In genomic region chr1:205301220-205301821, GRCh38 we compare ENCODE assay signal across 1 cellular context.
TF ChIP-seq lines count a peak whose summit lies in the region.

No MANE protein-coding gene starts in this region.

TF ChIP-seq in HepG2, 621 proteins besides CTCF, POLR2A, EP300 and RAD21 (continued from another document and continues in another):
- TF ChIP-seq PAXIP1 (CRISPR knock-in tag; conservative IDR thresholded peaks at IDR 0.05) (peak; percentile 80), ZNF121 (CRISPR knock-in tag; IDR thresholded peaks at IDR 0.05) (0 out of 2 replicates have a peak, but pooled peaks have one; percentile 45), RARG (CRISPR knock-in tag; IDR thresholded peaks at IDR 0.05; ENCODE audit: low read depth) (no peak), ZNF841 (CRISPR knock-in tag; IDR thresholded peaks at IDR 0.05; ENCODE audit: borderline replicate concordance) (no peak), ZNF879 (CRISPR knock-in tag; IDR thresholded peaks at IDR 0.05) (no peak), ZNF552 (CRISPR knock-in tag; IDR thresholded peaks at IDR 0.05; ENCODE audit: borderline replicate concordance) (peak; percentile 62; the same call in 1 of the 2 replicates), MAFK (conservative IDR thresholded peaks at IDR 0.05 in 1 of 2, IDR thresholded peaks at IDR 0.05 in 1 of 2; ENCODE audit: low read length in 2 of 2) (no peak), DZIP1 (CRISPR knock-in tag; IDR thresholded peaks at IDR 0.05) (no peak), HNRNPLL (IDR thresholded peaks at IDR 0.05; ENCODE audit: low read depth, low read length, poor library complexity, severe bottlenecking) (peak; percentile 61), ETS1 (CRISPR knock-in tag; IDR thresholded peaks at IDR 0.05) (no peak), HCFC1 (IDR thresholded peaks at IDR 0.05; ENCODE audit: low read depth, low read length) (no peak), HIVEP1 (CRISPR knock-in tag; IDR thresholded peaks at IDR 0.05) (peak; percentile 85; the same call in 1 of the 2 replicates), ZNF274 (CRISPR knock-in tag; IDR thresholded peaks at IDR 0.05) (no peak), RORA (CRISPR knock-in tag; IDR thresholded peaks at IDR 0.05) (no peak), CSRNP2 (CRISPR knock-in tag; conservative IDR thresholded peaks at IDR 0.05; ENCODE audit: low read depth) (no peak), ZNF616 (CRISPR knock-in tag; IDR thresholded peaks at IDR 0.05; ENCODE audit: low read depth) (no peak), ZNF343 (CRISPR knock-in tag; IDR thresholded peaks at IDR 0.05) (no peak), EEA1 (CRISPR knock-in tag; IDR thresholded peaks at IDR 0.05; ENCODE audit: borderline replicate concordance) (no peak), RXRA (CRISPR knock-in tag; IDR thresholded peaks at IDR 0.05) (peak; percentile 87), GTF3A (CRISPR knock-in tag; conservative IDR thresholded peaks at IDR 0.05) (no peak), HDAC1 (CRISPR knock-in tag; IDR thresholded peaks at IDR 0.05) (peak; percentile 90), REPIN1 (CRISPR knock-in tag; IDR thresholded peaks at IDR 0.05; ENCODE audit: borderline replicate concordance, low read depth) (no peak), SNAPC2 (CRISPR knock-in tag; IDR thresholded peaks at IDR 0.05) (no peak), ZFYVE20 (CRISPR knock-in tag; IDR thresholded peaks at IDR 0.05; ENCODE audit: borderline replicate concordance, low read depth) (no peak), LRRFIP1 (CRISPR knock-in tag; conservative IDR thresholded peaks at IDR 0.05) (no peak), BCL3 (CRISPR knock-in tag; IDR thresholded peaks at IDR 0.05) (0 out of 2 replicates have a peak, but pooled peaks have one; percentile 27), ZNF530 (CRISPR knock-in tag; IDR thresholded peaks at IDR 0.05; ENCODE audit: low read depth) (no peak), GPN1 (CRISPR knock-in tag; IDR thresholded peaks at IDR 0.05; ENCODE audit: borderline replicate concordance) (no peak), SCMH1 (CRISPR knock-in tag; IDR thresholded peaks at IDR 0.05; ENCODE audit: borderline replicate concordance) (no peak), KDM5A (IDR thresholded peaks at IDR 0.05; ENCODE audit: borderline replicate concordance, low read length) (no peak), ZNF335 (CRISPR knock-in tag; IDR thresholded peaks at IDR 0.05) (no peak), HOXA5 (CRISPR knock-in tag; IDR thresholded peaks at IDR 0.05) (no peak), ZSCAN9 (CRISPR knock-in tag; IDR thresholded peaks at IDR 0.05; ENCODE audit: borderline replicate concordance) (no peak; the same call in 1 of the 2 replicates), ZBTB7A (CRISPR knock-in tag; IDR thresholded peaks at IDR 0.05) (no peak), ZNF30 (CRISPR knock-in tag; IDR thresholded peaks at IDR 0.05) (no peak), ELF4 (CRISPR knock-in tag; IDR thresholded peaks at IDR 0.05; ENCODE audit: borderline replicate concordance) (no peak), ARHGAP35 (CRISPR knock-in tag; IDR thresholded peaks at IDR 0.05; ENCODE audit: borderline replicate concordance) (no peak), PAX8 (CRISPR knock-in tag; IDR thresholded peaks at IDR 0.05; ENCODE audit: borderline replicate concordance) (no peak), NPAS2 (CRISPR knock-in tag; IDR thresholded peaks at IDR 0.05; ENCODE audit: borderline replicate concordance) (no peak), ZNF547 (CRISPR knock-in tag; IDR thresholded peaks at IDR 0.05) (no peak), KMT2B (CRISPR knock-in tag; IDR thresholded peaks at IDR 0.05) (0 out of 2 replicates have a peak, but pooled peaks have one; percentile 19), SRSF4 (IDR thresholded peaks at IDR 0.05; ENCODE audit: low read depth, low read length, poor library complexity, severe bottlenecking) (no peak), PLRG1 (conservative IDR thresholded peaks at IDR 0.05) (no peak)
- TF ChIP-seq, protein P1, sequence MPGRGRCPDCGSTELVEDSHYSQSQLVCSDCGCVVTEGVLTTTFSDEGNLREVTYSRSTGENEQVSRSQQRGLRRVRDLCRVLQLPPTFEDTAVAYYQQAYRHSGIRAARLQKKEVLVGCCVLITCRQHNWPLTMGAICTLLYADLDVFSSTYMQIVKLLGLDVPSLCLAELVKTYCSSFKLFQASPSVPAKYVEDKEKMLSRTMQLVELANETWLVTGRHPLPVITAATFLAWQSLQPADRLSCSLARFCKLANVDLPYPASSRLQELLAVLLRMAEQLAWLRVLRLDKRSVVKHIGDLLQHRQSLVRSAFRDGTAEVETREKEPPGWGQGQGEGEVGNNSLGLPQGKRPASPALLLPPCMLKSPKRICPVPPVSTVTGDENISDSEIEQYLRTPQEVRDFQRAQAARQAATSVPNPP (CRISPR knock-in tag; IDR thresholded peaks at IDR 0.05) = no peak
- TF ChIP-seq, protein P2, sequence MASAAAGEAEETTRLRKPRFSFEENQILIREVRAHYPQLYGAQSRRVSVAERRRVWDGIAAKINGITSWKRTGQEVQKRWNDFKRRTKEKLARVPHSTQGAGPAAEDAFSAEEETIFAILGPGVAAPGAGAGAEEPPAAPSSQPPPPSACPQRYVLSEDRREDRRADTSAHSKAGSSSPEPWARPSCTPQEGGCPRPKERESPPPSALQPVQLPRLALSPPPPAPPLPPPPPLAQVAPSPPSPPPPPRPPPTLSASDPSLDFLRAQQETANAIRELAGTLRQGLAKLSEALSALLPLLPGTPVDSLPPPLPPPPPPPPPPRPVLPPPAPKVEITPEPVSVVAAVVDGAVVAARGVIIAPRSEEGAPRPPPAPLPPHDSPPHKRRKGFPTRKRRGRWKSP (CRISPR knock-in tag; IDR thresholded peaks at IDR 0.05) = peak; percentile 70; the same call in 1 of the 2 replicates
- TF ChIP-seq, protein P3, sequence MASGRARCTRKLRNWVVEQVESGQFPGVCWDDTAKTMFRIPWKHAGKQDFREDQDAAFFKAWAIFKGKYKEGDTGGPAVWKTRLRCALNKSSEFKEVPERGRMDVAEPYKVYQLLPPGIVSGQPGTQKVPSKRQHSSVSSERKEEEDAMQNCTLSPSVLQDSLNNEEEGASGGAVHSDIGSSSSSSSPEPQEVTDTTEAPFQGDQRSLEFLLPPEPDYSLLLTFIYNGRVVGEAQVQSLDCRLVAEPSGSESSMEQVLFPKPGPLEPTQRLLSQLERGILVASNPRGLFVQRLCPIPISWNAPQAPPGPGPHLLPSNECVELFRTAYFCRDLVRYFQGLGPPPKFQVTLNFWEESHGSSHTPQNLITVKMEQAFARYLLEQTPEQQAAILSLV (CRISPR knock-in tag; IDR thresholded peaks at IDR 0.05; ENCODE audit: borderline replicate concordance) = no peak
- TF ChIP-seq, protein P4, sequence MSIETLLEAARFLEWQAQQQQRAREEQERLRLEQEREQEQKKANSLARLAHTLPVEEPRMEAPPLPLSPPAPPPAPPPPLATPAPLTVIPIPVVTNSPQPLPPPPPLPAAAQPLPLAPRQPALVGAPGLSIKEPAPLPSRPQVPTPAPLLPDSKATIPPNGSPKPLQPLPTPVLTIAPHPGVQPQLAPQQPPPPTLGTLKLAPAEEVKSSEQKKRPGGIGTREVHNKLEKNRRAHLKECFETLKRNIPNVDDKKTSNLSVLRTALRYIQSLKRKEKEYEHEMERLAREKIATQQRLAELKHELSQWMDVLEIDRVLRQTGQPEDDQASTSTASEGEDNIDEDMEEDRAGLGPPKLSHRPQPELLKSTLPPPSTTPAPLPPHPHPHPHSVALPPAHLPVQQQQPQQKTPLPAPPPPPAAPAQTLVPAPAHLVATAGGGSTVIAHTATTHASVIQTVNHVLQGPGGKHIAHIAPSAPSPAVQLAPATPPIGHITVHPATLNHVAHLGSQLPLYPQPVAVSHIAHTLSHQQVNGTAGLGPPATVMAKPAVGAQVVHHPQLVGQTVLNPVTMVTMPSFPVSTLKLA (IDR thresholded peaks at IDR 0.05) = no peak
